In genomic region chr2:113175101-113175628, GRCh38 we compare ENCODE assay signal across 9 cellular contexts. TPM values are rescaled to one million over a fixed set of nuclear protein-coding genes. Genes with fewer than 3 reads are reported as not detected.
DNase-seq lines count a peak whose midpoint lies in the region; ATAC-seq and TF ChIP-seq lines count a peak whose summit lies in the region.
"Had no signal": no experiment of that assay in that cellular context is flagged by ENCODE, and none has a peak within 500 bp of the region (broad histone marks: within the 10 kb centered on the region; RNA-seq: fewer than 3 reads in every experiment).

No MANE protein-coding gene starts in this region.

- H3K4me3 Mint-ChIP-seq in CD4-positive, alpha-beta memory T cell, result peak overlapping the region; percentile 88 to 99 (median 94)
- H3K4me3 Mint-ChIP-seq in activated T-cell treated with anti-CD3 and anti-CD28 coated beads, Interleukin-2, amount 50 U/mL, for 24 hours, result peak overlapping the region; percentile 96

- H3K36me3 ChIP-seq in CD4-positive, alpha-beta memory T cell (ENCODE audit: insufficient read depth, low read length), result peaks cover 3% of the 10 kb centered on the region
- H3K36me3 ChIP-seq in muscle layer of duodenum (ENCODE audit: control insufficient read depth in 1 of 2, insufficient read depth in 2 of 2, low read length in 2 of 2), result no peaks in the 10 kb centered on the region
- no peaks in the 10 kb centered on the region for H3K36me3 ChIP-seq in gastroesophageal sphincter
- H3K36me3 ChIP-seq in PC-3 (ENCODE audit: low read depth, low read length), result no peaks in the 10 kb centered on the region

- H3K4me3 ChIP-seq in CD4-positive, alpha-beta memory T cell (ENCODE audit: low read length in 2 of 2), result peak overlapping the region; percentile 81 to 82
- H3K4me3 ChIP-seq in muscle layer of duodenum (ENCODE audit: low read depth in 1 of 2, low read length in 2 of 2), result peak overlapping the region; percentile 50 to 53
- H3K4me3 ChIP-seq in gastroesophageal sphincter, result peak overlapping the region in 1 of 2 donors; percentile 32
- H3K4me3 ChIP-seq in PC-3 (ENCODE audit: low read length), result no peak overlapping the region

- H3K9me3 ChIP-seq in CD4-positive, alpha-beta memory T cell (ENCODE audit: control insufficient read depth in 1 of 2, low read length in 2 of 2), result no peaks in the 10 kb centered on the region
- H3K9me3 ChIP-seq in muscle layer of duodenum (ENCODE audit: control insufficient read depth in 1 of 2, low read length in 2 of 2), result no peaks in the 10 kb centered on the region
- no peaks in the 10 kb centered on the region for H3K9me3 ChIP-seq in gastroesophageal sphincter
- H3K9me3 ChIP-seq in PC-3 (ENCODE audit: low read length), result no peaks in the 10 kb centered on the region

- H3K9me2 ChIP-seq in PC-3 (replicated peaks; ENCODE audit: low read length), result no peaks in the 10 kb centered on the region

- ATAC-seq in HG03565 (IDR thresholded peaks at IDR 0.05; ENCODE audit: unreplicated experiment), result peak; percentile 52
- no peak for ATAC-seq in gastroesophageal sphincter
- ATAC-seq in PC-3, result no peak

- peak overlapping the region; percentile 92 to 100 (median 96) for H3K27ac Mint-ChIP-seq in CD4-positive, alpha-beta memory T cell
- peak overlapping the region; percentile 96 for H3K27ac Mint-ChIP-seq in activated T-cell treated with anti-CD3 and anti-CD28 coated beads, Interleukin-2, amount 50 U/mL, for 24 hours

- no TSS peak for BruUV-seq in PC-3 (replicated peaks; lab: Mats Ljungman, UMichigan)

- H3K27me3 Mint-ChIP-seq in CD4-positive, alpha-beta memory T cell, result peaks cover 2% of the 10 kb centered on the region in 2 donors
- no peaks in the 10 kb centered on the region for H3K27me3 Mint-ChIP-seq in activated T-cell treated with anti-CD3 and anti-CD28 coated beads, Interleukin-2, amount 50 U/mL, for 24 hours

- no peak for TF ChIP-seq EP300 in gastroesophageal sphincter (IDR thresholded peaks at IDR 0.05)

- H3K4me1 Mint-ChIP-seq in CD4-positive, alpha-beta memory T cell, result peaks cover 61 to 90% (median 73%) of the 10 kb centered on the region in 4 donors
- H3K4me1 Mint-ChIP-seq in activated T-cell treated with anti-CD3 and anti-CD28 coated beads, Interleukin-2, amount 50 U/mL, for 24 hours (ENCODE audit: low read depth), result peaks cover 77% of the 10 kb centered on the region

- H3K4me1 ChIP-seq in CD4-positive, alpha-beta memory T cell (ENCODE audit: insufficient read depth, low read length), result peaks cover 80% of the 10 kb centered on the region
- no peaks in the 10 kb centered on the region for H3K4me1 ChIP-seq in muscle layer of duodenum (ENCODE audit: control insufficient read depth in 1 of 2, insufficient read depth in 2 of 2, low read length in 2 of 2)
- H3K4me1 ChIP-seq in gastroesophageal sphincter, result no peaks in the 10 kb centered on the region
- H3K4me1 ChIP-seq in PC-3 (ENCODE audit: insufficient read depth, low read length), result no peaks in the 10 kb centered on the region

- H3K27me3 ChIP-seq in CD4-positive, alpha-beta memory T cell (ENCODE audit: insufficient read depth, low read length), result no peaks in the 10 kb centered on the region
- H3K27me3 ChIP-seq in muscle layer of duodenum (ENCODE audit: low read depth, low read length) (no peaks in the 10 kb centered on the region), gastroesophageal sphincter (no peaks in the 10 kb centered on the region), PC-3 (ENCODE audit: low read length) (no peaks in the 10 kb centered on the region)

- WGBS in gastroesophageal sphincter (ENCODE audit: low coverage in 1 of 2), 2 donors, result 70% methylated on average over 3 of the region's 8 CpGs; no CpG with 5 or more reads in 1 of the 2 donors

- H3F3A ChIP-seq in PC-3 (ENCODE audit: low read length, unreplicated experiment), result no peaks in the 10 kb centered on the region

- peaks cover 0 to 7% (median 0%) of the 10 kb centered on the region in 8 donors for H3K9me3 Mint-ChIP-seq in CD4-positive, alpha-beta memory T cell
- H3K9me3 Mint-ChIP-seq in activated T-cell treated with anti-CD3 and anti-CD28 coated beads, Interleukin-2, amount 50 U/mL, for 24 hours, result peaks cover 6% of the 10 kb centered on the region

- no peak for TF ChIP-seq CTCF in GM20000 (IDR thresholded peaks at IDR 0.05; ENCODE audit: extremely low read depth, missing control alignments)
- TF ChIP-seq CTCF in gastroesophageal sphincter (IDR thresholded peaks at IDR 0.05), result no peak
- no peak for TF ChIP-seq CTCF in PC-3 (conservative IDR thresholded peaks at IDR 0.05; ENCODE audit: low read depth, low read length)

- H3K79me2 ChIP-seq in PC-3 (ENCODE audit: low read length), result no peaks in the 10 kb centered on the region

- no peak for TF ChIP-seq POLR2A in gastroesophageal sphincter (IDR thresholded peaks at IDR 0.05)

- no peak overlapping the region for H2AFZ ChIP-seq in PC-3 (ENCODE audit: low read length)

- H3K36me3 Mint-ChIP-seq in CD4-positive, alpha-beta memory T cell, result peaks cover 25 to 34% of the 10 kb centered on the region in 2 donors
- H3K36me3 Mint-ChIP-seq in activated T-cell treated with anti-CD3 and anti-CD28 coated beads, Interleukin-2, amount 50 U/mL, for 24 hours (ENCODE audit: low read depth), result peaks cover 73% of the 10 kb centered on the region

- intact Hi-C loops in CD4-positive, alpha-beta memory T cell (cut with micrococcal nuclease), result loop anchor here (1.0 kb wide), 2 partner anchors 8 to 37 kb away; no protein-coding TSS in a partner anchor
- intact Hi-C loops in PC-3 (cut with micrococcal nuclease), result no loop called here

- no peaks in the 10 kb centered on the region for H4K20me1 ChIP-seq in PC-3 (ENCODE audit: low read length)

- peak; percentile 77 to 89 (median 82) for DNase-seq in CD4-positive, alpha-beta memory T cell
- DNase-seq in GM20000 (ENCODE audit: low spot score), result peak; percentile 89
- DNase-seq in activated T-cell treated with anti-CD3 and anti-CD28 coated beads, Interleukin-2, amount 50 U/mL, for 24 hours, result peak; percentile 69
- no peak for DNase-seq in COR-L47 (lab: John Stamatoyannopoulos, UW)
- no peak for DNase-seq in PC-3

- H3K27ac ChIP-seq in CD4-positive, alpha-beta memory T cell (ENCODE audit: low read depth, low read length), result peak overlapping the region; percentile 85
- H3K27ac ChIP-seq in muscle layer of duodenum (ENCODE audit: low read length), result peak overlapping the region; percentile 31
- no peak overlapping the region for H3K27ac ChIP-seq in gastroesophageal sphincter
- no peak overlapping the region for H3K27ac ChIP-seq in PC-3 (ENCODE audit: low read length)

- H3K4me2 ChIP-seq in PC-3 (ENCODE audit: low read length), result no peak overlapping the region

- H3K9ac ChIP-seq in PC-3 (ENCODE audit: low read length), result no peak overlapping the region

- POLR2A ChIA-PET in CD4-positive, alpha-beta memory T cell (lab: Charles Lee; ENCODE audit: partially characterized antibody), result interaction anchor here (0.6 to 12.8 kb wide), 15 partner anchors 7 to 992 kb away, joined by 3 to 209 read pairs (median 10); no protein-coding TSS in a partner anchor
- POLR2A ChIA-PET in PC-3 (lab: Charles Lee; ENCODE audit: unreplicated experiment), result no interaction called here

- CTCF ChIA-PET in CD4-positive, alpha-beta memory T cell (lab: Charles Lee; ENCODE audit: partially characterized antibody), result interaction anchor here (0.6 to 15.5 kb wide), 10 partner anchors 9 to 216 kb away, joined by 3 to 236 read pairs (median 12); no protein-coding TSS in a partner anchor
- CTCF ChIA-PET in PC-3 (lab: Charles Lee), result no interaction called here

RNA-seq across cellular contexts. Expression of gene PSD4, which starts 1.4 kb away (rescaled TPM):
- total RNA-seq in CD4-positive, alpha-beta memory T cell, result 100 to 1,000 TPM in 1 of 2 experiments, 10 to 100 TPM in 1; 100.0 to 101 TPM
- 10 to 100 TPM; 11.9 to 32.8 TPM for polyA plus RNA-seq in CD4-positive, alpha-beta memory T cell
- total RNA-seq in gastroesophageal sphincter (1 to 10 TPM; 3.0 to 4.4 (median 3.6) TPM), PC-3 (2014; rRNA removed) (46.6 and 60.3 TPM in 2 replicates)

RNA-seq across cellular contexts. Expression of gene IL1RN, which starts 47.8 kb away (rescaled TPM):
- 1 to 10 TPM; 2.4 TPM for total RNA-seq in CD4-positive, alpha-beta memory T cell
- not detected for polyA plus RNA-seq in CD4-positive, alpha-beta memory T cell
- total RNA-seq in gastroesophageal sphincter (10 to 100 TPM in 1 of 4 donors, 1 to 10 TPM in 2, under 1 TPM in 1; 0.46 to 32.9 (median 2.7) TPM), PC-3 (2014; rRNA removed) (1.3 and 8.2 TPM in 2 replicates)
- total RNA-seq: Daoy had no signal

Comparison
In these comparisons a context has a peak if more than half of its experiments do, and no peak if none do; other contexts are left out.
1. DNase-seq: peak in CD4-positive, alpha-beta memory T cell (5 of 5), GM20000 (single experiment) and activated T-cell treated with anti-CD3 and anti-CD28 coated beads, Interleukin-2, amount 50 U/mL, for 24 hours (single experiment); none in COR-L47 (single experiment) and PC-3 (single experiment).
2. H3K27ac ChIP-seq: peak in CD4-positive, alpha-beta memory T cell (single experiment) and muscle layer of duodenum (single experiment); none in gastroesophageal sphincter (0 of 4) and PC-3 (single experiment).